23 cellular contexts compared by ENCODE assay signal in genomic region chr6:21616005-21616404, GRCh38. TPM values are rescaled to one million over a fixed set of nuclear protein-coding genes. Genes with fewer than 3 reads are reported as not detected.
DNase-seq lines count a peak whose midpoint lies in the region; ATAC-seq, FAIRE-seq and TF ChIP-seq lines count a peak whose summit lies in the region.
"Had no signal": no experiment of that assay in that cellular context is flagged by ENCODE, and none has a peak within 500 bp of the region (broad histone marks: within the 10 kb centered on the region; RNA-seq: fewer than 3 reads in every experiment).

No MANE protein-coding gene starts in this region.

- H3K36me3 ChIP-seq in heart left ventricle (no peaks in the 10 kb centered on the region), thymus (ENCODE audit: control insufficient read depth, insufficient read depth) (no peaks in the 10 kb centered on the region), small intestine (ENCODE audit: control insufficient read depth in 2 of 2, insufficient read depth in 2 of 2, low read length in 2 of 2) (no peaks in the 10 kb centered on the region)
- H3K36me3 ChIP-seq: gastroesophageal sphincter, MG63, neural progenitor cell had no signal

- peaks cover 0 to 9% (median 0%) of the 10 kb centered on the region in 12 donors for H3K4me1 ChIP-seq in heart left ventricle
- no peaks in the 10 kb centered on the region for H3K4me1 ChIP-seq in thymus (ENCODE audit: control insufficient read depth, insufficient read depth, low read length)
- H3K4me1 ChIP-seq in small intestine (ENCODE audit: control insufficient read depth in 2 of 2, insufficient read depth in 1 of 2, low read depth in 1 of 2, low read length in 1 of 2): no peaks in the 10 kb centered on the region

- no peak overlapping the region for H3K4me3 ChIP-seq in heart left ventricle
- H3K4me3 ChIP-seq in thymus (ENCODE audit: low read length): no peak overlapping the region
- no peak overlapping the region for H3K4me3 ChIP-seq in small intestine (ENCODE audit: low read depth in 1 of 2, low read length in 2 of 2)
- H3K4me3 ChIP-seq: gastroesophageal sphincter, MG63, mucosa of descending colon, neural progenitor cell had no signal

- no peak for TF ChIP-seq POLR2A in heart left ventricle (IDR thresholded peaks at IDR 0.05)

- DNase-seq in heart left ventricle (peak in 3 of 5 donors; percentile 21 to 41 (median 23)), Right ventricle myocardium inferior (ENCODE audit: missing footprints) (no peak), RPMI7951 (ENCODE audit: low read depth) (peak; percentile 81), left ventricle myocardium superior (no peak), small intestine (no peak), retina (no peak)
- DNase-seq: activated CD4-positive, alpha-beta memory T cell treated with anti-CD3 and anti-CD28 coated beads, Interleukin-2, amount 10 ng/mL, durations not matched to agents 7 days and 5 days; activated CD4-positive, CD25-positive, alpha-beta regulatory T cell; activated naive CD4-positive, alpha-beta T cell treated with Interleukin-2 at 50 U/mL for 16 hours; amygdala; Calu3; central memory CD4-positive, alpha-beta T cell; EL; left colon; MG63; mucosa of descending colon; NCI-H1436 treated with DMSO at 0.1 percent for 48 hours; stimulated activated CD4-positive, alpha-beta T cell treated with anti-CD3 and anti-CD28 coated beads, Interleukin-12 subunit alpha, Interleukin-12 subunit beta, amount 100 ng/mL, for 4 hours had no signal

- H3K27me3 ChIP-seq in heart left ventricle (no peaks in the 10 kb centered on the region), thymus (ENCODE audit: control insufficient read depth, insufficient read depth) (no peaks in the 10 kb centered on the region), small intestine (ENCODE audit: control insufficient read depth in 2 of 2, insufficient read depth in 2 of 2, low read length in 2 of 2) (no peaks in the 10 kb centered on the region)
- H3K27me3 ChIP-seq: gastroesophageal sphincter, MG63, neural progenitor cell had no signal

- 40 to 56% (median 48%) methylated on average over 5 of the region's 5 CpGs for WGBS in heart left ventricle, 4 donors
- WGBS in thymus: 90% methylated on average over 5 of the region's 5 CpGs
- WGBS in small intestine, 3 donors: 54 to 64% (median 63%) methylated on average over 5 of the region's 5 CpGs

- intact Hi-C loops in heart left ventricle (cut with DNase I) (no loop called here), Right ventricle myocardium inferior (cut with DNase I) (no loop called here), left ventricle myocardium superior (cut with micrococcal nuclease) (no loop called here)

- H3K27ac ChIP-seq in heart left ventricle (peak overlapping the region in 1 of 12 donors; percentile 13), thymus (ENCODE audit: low read depth) (peak overlapping the region; percentile 25), small intestine (ENCODE audit: low read depth in 1 of 2, low read length in 1 of 2) (no peak overlapping the region)
- H3K27ac ChIP-seq: gastroesophageal sphincter, neural progenitor cell had no signal

- peak; percentile 61 to 80 (median 72) for ATAC-seq in heart left ventricle
- ATAC-seq in Right ventricle myocardium inferior: no peak
- ATAC-seq in left ventricle myocardium superior: peak; percentile 49
- ATAC-seq in HG02973 (IDR thresholded peaks at IDR 0.05; ENCODE audit: unreplicated experiment): no peak
- ATAC-seq: gastroesophageal sphincter, left colon, mucosa of descending colon had no signal

- no peak for TF ChIP-seq CTCF in heart left ventricle (IDR thresholded peaks at IDR 0.05)

- H3K9me3 ChIP-seq in heart left ventricle (no peaks in the 10 kb centered on the region), thymus (ENCODE audit: control insufficient read depth) (no peaks in the 10 kb centered on the region), small intestine (ENCODE audit: control insufficient read depth, low read depth) (no peaks in the 10 kb centered on the region)
- H3K9me3 ChIP-seq: gastroesophageal sphincter, MG63, mucosa of descending colon had no signal

- FAIRE-seq in small intestine (lab: Jason Lieb, UNC): no peak
- FAIRE-seq: A204.1 had no signal

RNA-seq across cellular contexts. Expression of gene SOX4, which starts 22.5 kb away (rescaled TPM):
- total RNA-seq in heart left ventricle (10 to 100 TPM in 4 of 9 donors, 1 to 10 TPM in 5; 1.9 to 20.3 (median 8.0) TPM), Right ventricle myocardium inferior (7.8 TPM), left ventricle myocardium superior (10.0 TPM)
- polyA plus RNA-seq in heart left ventricle (1 to 10 TPM; 2.7 to 4.1 TPM), thymus (85.7 TPM), small intestine (10 to 100 TPM in 1 of 3 donors, 1 to 10 TPM in 2; 3.8 to 23.4 (median 4.6) TPM)
- total RNA-seq in RPMI7951 (2014; rRNA removed; shearing (Covaris generic)): 10.8 and 12.9 TPM in 2 replicates

Comparison
In these comparisons a context has a peak if more than half of its experiments do, and no peak if none do; other contexts are left out.
1. ATAC-seq: peak in heart left ventricle (4 of 4) and left ventricle myocardium superior (single experiment); none in Right ventricle myocardium inferior (single experiment) and HG02973 (single experiment).
2. DNase-seq: peak in heart left ventricle (3 of 5) and RPMI7951 (single experiment); none in Right ventricle myocardium inferior (single experiment), left ventricle myocardium superior (single experiment), small intestine (single experiment) and retina (single experiment).